Comparison of ENCODE assay signal across 20 cellular contexts in the genomic region with DNA sequence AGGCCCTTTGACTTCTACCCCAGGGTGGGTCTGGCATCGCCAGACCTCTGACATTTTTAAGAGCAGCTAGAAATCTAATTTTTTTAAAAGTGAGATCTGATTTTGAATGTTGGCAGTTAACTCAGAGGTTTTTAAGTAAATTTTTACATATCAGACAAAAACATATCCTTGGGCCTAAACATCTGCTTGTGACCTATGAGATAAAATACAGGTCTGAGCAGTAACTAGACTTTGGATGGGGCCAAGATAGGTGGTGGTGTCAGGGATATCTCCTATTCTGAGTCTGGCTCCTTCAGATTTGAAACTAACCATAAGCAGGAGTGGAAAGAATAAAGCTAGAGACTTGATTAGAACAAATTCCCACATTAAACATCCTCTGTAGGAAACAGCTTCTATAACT. TPM values are rescaled to one million over a fixed set of nuclear protein-coding genes. Genes with fewer than 3 reads are reported as not detected.
DNase-seq lines count a peak whose midpoint lies in the region; ATAC-seq and TF ChIP-seq lines count a peak whose summit lies in the region.
"Had no signal": no experiment of that assay in that cellular context is flagged by ENCODE, and none has a peak within 500 bp of the region (broad histone marks: within the 10 kb centered on the region; RNA-seq: fewer than 3 reads in every experiment).

No MANE protein-coding gene starts in this region.

- 0 out of 2 replicates have a peak overlapping the region, but pooled peaks have one; percentile 37 for H3K23ac ChIP-seq in IMR-90 (ENCODE audit: low read depth, low read length)

- H3K18ac ChIP-seq in IMR-90 (ENCODE audit: low read depth, low read length) = no peak overlapping the region

- peak overlapping the region; percentile 21 for H3K27ac Mint-ChIP-seq in activated naive CD4-positive, alpha-beta T cell treated with anti-CD3 and anti-CD28 coated beads, Interleukin-2, amount 10 ng/mL, durations not matched to agents 7 days and 5 days

- no peak overlapping the region for H3K9ac ChIP-seq in IMR-90 (ENCODE audit: low read depth, low read length)

- no peak overlapping the region for H2BK20ac ChIP-seq in IMR-90 (ENCODE audit: low read depth, low read length)

- no peak overlapping the region for H2BK120ac ChIP-seq in IMR-90 (ENCODE audit: low read depth, low read length)

- H3K4me1 Mint-ChIP-seq in activated naive CD4-positive, alpha-beta T cell treated with anti-CD3 and anti-CD28 coated beads, Interleukin-2, amount 10 ng/mL, durations not matched to agents 7 days and 5 days = peaks cover 71% of the 10 kb centered on the region

- TF ChIP-seq CTCF in IMR-90 (conservative IDR thresholded peaks at IDR 0.05; ENCODE audit: low read depth, low read length) = no peak

- TF ChIP-seq POLR2A in IMR-90 (IDR thresholded peaks at IDR 0.05; ENCODE audit: low read depth, low read length) = no peak
- TF ChIP-seq POLR2A in erythroblast (IDR thresholded peaks at IDR 0.05; ENCODE audit: low read length) = no peak

- no peak for DNase-seq in activated naive CD4-positive, alpha-beta T cell treated with anti-CD3 and anti-CD28 coated beads, Interleukin-2, amount 10 ng/mL, durations not matched to agents 7 days and 5 days
- no peak for DNase-seq in activated naive CD4-positive, alpha-beta T cell treated with anti-CD3 and anti-CD28 coated beads, Interleukin-2, amount 50 U/mL, for 16 hours
- DNase-seq in IMR-90 (no peak), erythroblast (lab: John Stamatoyannopoulos, UW) (peak; percentile 51 to 85), DMS 273 (lab: John Stamatoyannopoulos, UW; ENCODE audit: unreplicated experiment) (no peak), NCI-H2081 treated with DMSO at 0.1 percent for 48 hours (lab: John Stamatoyannopoulos, UW) (no peak), CD1c-positive myeloid dendritic cell (ENCODE audit: extremely low spot score) (no peak)
- DNase-seq: C1 segment of cervical spinal cord, COR-L47, EL, KG1, NCI-H1048, NCI-H146, NCI-H2081, NCI-H510A, NCI-H774, PC-9, SJCRH30 had no signal

- no peak overlapping the region for H4K5ac ChIP-seq in IMR-90 (ENCODE audit: low read depth, low read length)

- H4K20me1 ChIP-seq in IMR-90 (ENCODE audit: insufficient read depth, low read length) = peaks cover 90% of the 10 kb centered on the region

- H2AFZ ChIP-seq in IMR-90 (replicated peaks; ENCODE audit: low read length, poor library complexity) = no peak overlapping the region
- H2AFZ ChIP-seq: PC-9 had no signal

- no peak overlapping the region for H3K4ac ChIP-seq in IMR-90 (ENCODE audit: low read depth, low read length)

- H3K79me1 ChIP-seq in IMR-90 (ENCODE audit: low read depth in 1 of 2, low read length in 2 of 2) = peaks cover 22 to 80% of the 10 kb centered on the region in 2 experiments

- no peak overlapping the region for H2AK9ac ChIP-seq in IMR-90 (replicated peaks; ENCODE audit: low read depth, low read length, poor library complexity)

- peaks cover 4% of the 10 kb centered on the region; the same call in 1 of the 2 replicates for H3K4me1 ChIP-seq in IMR-90 (ENCODE audit: control insufficient read depth, insufficient read depth, low read length)
- H3K4me1 ChIP-seq: SJCRH30 had no signal

- H3K14ac ChIP-seq in IMR-90 (replicated peaks; ENCODE audit: low read depth, low read length) = no peak overlapping the region

- ATAC-seq in IMR-90 (ENCODE audit: low read depth) = no peak

- H3K9me3 Mint-ChIP-seq in activated naive CD4-positive, alpha-beta T cell treated with anti-CD3 and anti-CD28 coated beads, Interleukin-2, amount 10 ng/mL, durations not matched to agents 7 days and 5 days = no peaks in the 10 kb centered on the region

- H2BK15ac ChIP-seq in IMR-90 (ENCODE audit: low read depth, low read length) = no peak overlapping the region

- CTCF ChIA-PET in activated naive CD4-positive, alpha-beta T cell treated with anti-CD3 and anti-CD28 coated beads, Interleukin-2, amount 10 ng/mL, durations not matched to agents 7 days and 5 days (lab: Charles Lee) = interaction anchor here (1.2 to 1.6 kb wide), 3 partner anchors 57 to 95 kb away, joined by 4 to 5 read pairs (median 4); no protein-coding TSS in a partner anchor
- CTCF ChIA-PET in IMR-90 (lab: Yijun Ruan, JAX) = no interaction called here

- in situ Hi-C loops in IMR-90 (cut with MboI; ENCODE audit: low sequenced_read_pairs) = no loop called here

- no peak overlapping the region for H3K27ac ChIP-seq in IMR-90 (ENCODE audit: insufficient read depth, low read length)
- H3K27ac ChIP-seq: HL-60, PC-9, SJCRH30 had no signal

- no peaks in the 10 kb centered on the region for H3K27me3 ChIP-seq in IMR-90 (ENCODE audit: control insufficient read depth, insufficient read depth, low read length)
- H3K27me3 ChIP-seq: SJCRH30 had no signal

- H3K27me3 Mint-ChIP-seq in activated naive CD4-positive, alpha-beta T cell treated with anti-CD3 and anti-CD28 coated beads, Interleukin-2, amount 10 ng/mL, durations not matched to agents 7 days and 5 days = no peaks in the 10 kb centered on the region

- H3K4me3 ChIP-seq in IMR-90 (ENCODE audit: insufficient read depth, low read depth, low read length) = no peak overlapping the region
- H3K4me3 ChIP-seq: HAP-1, PC-9, SJCRH30 had no signal

- intact Hi-C loops in IMR-90 (cut with micrococcal nuclease) = no loop called here

- H2AK5ac ChIP-seq in IMR-90 (ENCODE audit: low read depth, low read length) = no peak overlapping the region

- dilution Hi-C loops in IMR-90 (cut with HindIII; ENCODE audit: low sequenced_read_pairs, unreplicated experiment) = no loop called here

- no peaks in the 10 kb centered on the region for H3K36me3 ChIP-seq in IMR-90 (ENCODE audit: control insufficient read depth, insufficient read depth, low read length)
- H3K36me3 ChIP-seq: HAP-1, SJCRH30 had no signal

- no peak for TF ChIP-seq RAD21 in IMR-90 (IDR thresholded peaks at IDR 0.05; ENCODE audit: low read length)

- POLR2A ChIA-PET in IMR-90 (lab: Charles Lee; ENCODE audit: unreplicated experiment) = no interaction called here

- no peak overlapping the region for H4K8ac ChIP-seq in IMR-90 (ENCODE audit: low read depth in 2 of 2, low read length in 2 of 2)

- no peak overlapping the region for H4K91ac ChIP-seq in IMR-90 (ENCODE audit: insufficient read depth, low read depth, low read length)

- peaks cover 31% of the 10 kb centered on the region for H3K9me1 ChIP-seq in IMR-90 (ENCODE audit: insufficient read depth, low read length)

- no peak overlapping the region for H3K56ac ChIP-seq in IMR-90 (ENCODE audit: extremely low read depth, insufficient read depth, low read length)

- no CpG with 5 or more reads among the region's 1 CpG for WGBS in IMR-90 (ENCODE audit: extremely low coverage in 2 of 2, insufficient read length in 1 of 2), 2 experiments

- no peak overlapping the region for H3K4me3 Mint-ChIP-seq in activated naive CD4-positive, alpha-beta T cell treated with anti-CD3 and anti-CD28 coated beads, Interleukin-2, amount 10 ng/mL, durations not matched to agents 7 days and 5 days

- no peaks in the 10 kb centered on the region for H3K9me3 ChIP-seq in IMR-90 (ENCODE audit: control insufficient read depth, insufficient read depth, low read length)
- H3K9me3 ChIP-seq: HAP-1, SJCRH30 had no signal

- no peak overlapping the region for H2BK5ac ChIP-seq in IMR-90 (ENCODE audit: low read depth, low read length, poor library complexity, severe bottlenecking)

- no TSS peak for BruUV-seq in IMR-90 (replicated peaks; lab: Mats Ljungman, UMichigan)

- no peak overlapping the region for H3K4me2 ChIP-seq in IMR-90 (ENCODE audit: low read depth, low read length)
- H3K4me2 ChIP-seq: PC-9 had no signal

- H3K36me3 Mint-ChIP-seq in activated naive CD4-positive, alpha-beta T cell treated with anti-CD3 and anti-CD28 coated beads, Interleukin-2, amount 10 ng/mL, durations not matched to agents 7 days and 5 days = peaks cover 8% of the 10 kb centered on the region

TF ChIP-seq in IMR-90, 13 proteins besides CTCF, POLR2A, EP300 and RAD21:
- TF ChIP-seq MAFK (IDR thresholded peaks at IDR 0.05; ENCODE audit: low read depth, low read length) = no peak
- no peak for TF ChIP-seq CHD1 (IDR thresholded peaks at IDR 0.05; ENCODE audit: low read depth, low read length)
- no peak for TF ChIP-seq CEBPB (IDR thresholded peaks at IDR 0.05; ENCODE audit: low read depth, low read length)
- no peak for TF ChIP-seq NFE2L2 (IDR thresholded peaks at IDR 0.05; ENCODE audit: low read depth, low read length)
- TF ChIP-seq, protein P1, sequence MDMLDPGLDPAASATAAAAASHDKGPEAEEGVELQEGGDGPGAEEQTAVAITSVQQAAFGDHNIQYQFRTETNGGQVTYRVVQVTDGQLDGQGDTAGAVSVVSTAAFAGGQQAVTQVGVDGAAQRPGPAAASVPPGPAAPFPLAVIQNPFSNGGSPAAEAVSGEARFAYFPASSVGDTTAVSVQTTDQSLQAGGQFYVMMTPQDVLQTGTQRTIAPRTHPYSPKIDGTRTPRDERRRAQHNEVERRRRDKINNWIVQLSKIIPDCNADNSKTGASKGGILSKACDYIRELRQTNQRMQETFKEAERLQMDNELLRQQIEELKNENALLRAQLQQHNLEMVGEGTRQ (IDR thresholded peaks at IDR 0.05; ENCODE audit: low read depth, low read length) = no peak
- no peak for TF ChIP-seq RCOR1 (IDR thresholded peaks at IDR 0.05; ENCODE audit: insufficient replicate concordance, low read length)
- no peak for TF ChIP-seq RFX5 (IDR thresholded peaks at IDR 0.05; ENCODE audit: low read depth, low read length)
- TF ChIP-seq BHLHE40 (IDR thresholded peaks at IDR 0.05; ENCODE audit: low read depth, low read length) = no peak
- no peak for TF ChIP-seq SMC3 (IDR thresholded peaks at IDR 0.05; ENCODE audit: low read depth, low read length)
- no peak for TF ChIP-seq FOS (IDR thresholded peaks at IDR 0.05; ENCODE audit: low read depth, low read length)
- no peak for TF ChIP-seq MXI1 (IDR thresholded peaks at IDR 0.05; ENCODE audit: borderline replicate concordance, low read depth, low read length)
- TF ChIP-seq, protein P2, sequence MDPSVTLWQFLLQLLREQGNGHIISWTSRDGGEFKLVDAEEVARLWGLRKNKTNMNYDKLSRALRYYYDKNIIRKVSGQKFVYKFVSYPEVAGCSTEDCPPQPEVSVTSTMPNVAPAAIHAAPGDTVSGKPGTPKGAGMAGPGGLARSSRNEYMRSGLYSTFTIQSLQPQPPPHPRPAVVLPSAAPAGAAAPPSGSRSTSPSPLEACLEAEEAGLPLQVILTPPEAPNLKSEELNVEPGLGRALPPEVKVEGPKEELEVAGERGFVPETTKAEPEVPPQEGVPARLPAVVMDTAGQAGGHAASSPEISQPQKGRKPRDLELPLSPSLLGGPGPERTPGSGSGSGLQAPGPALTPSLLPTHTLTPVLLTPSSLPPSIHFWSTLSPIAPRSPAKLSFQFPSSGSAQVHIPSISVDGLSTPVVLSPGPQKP (IDR thresholded peaks at IDR 0.05; ENCODE audit: borderline replicate concordance, low read depth, low read length) = no peak
- no peak for TF ChIP-seq MAZ (IDR thresholded peaks at IDR 0.05; ENCODE audit: borderline replicate concordance, low read depth, low read length)

RNA-seq across cellular contexts. Expression of a gene that starts 17.6 kb away (rescaled TPM):
- 45.8 and 46.2 TPM in 2 replicates for total RNA-seq in IMR-90 (2012; rRNA removed)
- 115 and 123 TPM in 2 replicates for polyA plus RNA-seq in IMR-90 (2012; rRNA removed)
- polyA plus RNA-seq in IMR-90 (2012; cell fraction: cytosol; rRNA removed) = 145 and 250 TPM in 2 replicates
- 72.9 and 111 TPM in 2 replicates for polyA plus RNA-seq in IMR-90 (2012; cell fraction: nucleus; rRNA removed; ENCODE audit: low replicate concordance)

Comparison
In these comparisons a context has a peak if more than half of its experiments do, and no peak if none do; other contexts are left out.
1. DNase-seq: peak in erythroblast (2 of 2); none in activated naive CD4-positive, alpha-beta T cell treated with anti-CD3 and anti-CD28 coated beads, Interleukin-2, amount 10 ng/mL, durations not matched to agents 7 days and 5 days (single experiment), activated naive CD4-positive, alpha-beta T cell treated with anti-CD3 and anti-CD28 coated beads, Interleukin-2, amount 50 U/mL, for 16 hours (single experiment), IMR-90 (single experiment), DMS 273 (single experiment), NCI-H2081 treated with DMSO at 0.1 percent for 48 hours (single experiment) and CD1c-positive myeloid dendritic cell (single experiment).